ENCODE assay signal across 8 cellular contexts in the genomic region with DNA sequence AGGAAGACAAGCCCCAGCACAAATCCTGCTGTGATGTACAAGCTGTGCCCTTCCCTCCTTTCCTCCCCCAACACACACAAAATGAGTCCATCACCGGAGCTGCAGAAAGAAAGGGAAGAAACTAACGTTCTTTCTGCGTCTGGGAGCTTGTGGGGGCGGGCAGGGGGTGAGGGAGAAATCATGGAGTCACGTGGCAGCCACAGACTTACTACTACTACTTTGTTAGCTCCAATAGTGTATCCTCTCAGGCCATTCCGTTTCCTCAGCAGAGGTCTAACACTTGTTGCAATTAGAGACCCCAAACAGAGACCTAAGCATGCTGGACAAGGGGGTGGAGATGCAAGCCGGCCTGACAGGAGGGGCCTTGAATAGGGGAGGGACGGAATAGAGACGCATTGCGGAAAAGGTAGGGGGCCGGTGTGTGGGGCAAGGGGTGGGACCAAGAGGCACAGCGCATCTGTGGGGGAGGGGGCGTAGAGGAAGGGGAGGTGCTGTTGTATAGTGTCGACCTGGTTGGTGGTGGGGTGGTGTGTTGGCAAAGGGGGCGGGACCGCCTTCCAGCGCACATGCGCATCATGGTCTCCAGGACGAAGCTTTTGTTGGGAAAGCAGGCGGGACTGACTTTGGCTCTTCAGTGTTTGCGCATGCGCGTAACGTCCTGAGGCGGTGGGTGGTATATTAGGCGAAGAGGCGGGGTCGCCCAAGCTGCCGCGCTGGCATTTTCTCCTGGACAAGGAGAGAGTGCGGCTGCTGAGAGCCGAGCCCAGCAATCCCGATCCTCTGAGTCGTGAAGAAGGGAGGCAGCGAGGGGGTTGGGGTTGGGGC. TPM values are rescaled to one million over a fixed set of nuclear protein-coding genes. Genes with fewer than 3 reads are reported as not detected.
A peak's percentile ranks its signal among the peaks of the same experiment; 100 is the strongest.
DNase-seq lines count a peak whose midpoint lies in the region; ATAC-seq and TF ChIP-seq lines count a peak whose summit lies in the region.

A gene with protein sequence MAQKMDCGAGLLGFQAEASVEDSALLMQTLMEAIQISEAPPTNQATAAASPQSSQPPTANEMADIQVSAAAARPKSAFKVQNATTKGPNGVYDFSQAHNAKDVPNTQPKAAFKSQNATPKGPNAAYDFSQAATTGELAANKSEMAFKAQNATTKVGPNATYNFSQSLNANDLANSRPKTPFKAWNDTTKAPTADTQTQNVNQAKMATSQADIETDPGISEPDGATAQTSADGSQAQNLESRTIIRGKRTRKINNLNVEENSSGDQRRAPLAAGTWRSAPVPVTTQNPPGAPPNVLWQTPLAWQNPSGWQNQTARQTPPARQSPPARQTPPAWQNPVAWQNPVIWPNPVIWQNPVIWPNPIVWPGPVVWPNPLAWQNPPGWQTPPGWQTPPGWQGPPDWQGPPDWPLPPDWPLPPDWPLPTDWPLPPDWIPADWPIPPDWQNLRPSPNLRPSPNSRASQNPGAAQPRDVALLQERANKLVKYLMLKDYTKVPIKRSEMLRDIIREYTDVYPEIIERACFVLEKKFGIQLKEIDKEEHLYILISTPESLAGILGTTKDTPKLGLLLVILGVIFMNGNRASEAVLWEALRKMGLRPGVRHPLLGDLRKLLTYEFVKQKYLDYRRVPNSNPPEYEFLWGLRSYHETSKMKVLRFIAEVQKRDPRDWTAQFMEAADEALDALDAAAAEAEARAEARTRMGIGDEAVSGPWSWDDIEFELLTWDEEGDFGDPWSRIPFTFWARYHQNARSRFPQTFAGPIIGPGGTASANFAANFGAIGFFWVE (plus strand): TSS at position 703 of the 825 bp plus-strand sequence. CDS start 682 bp downstream, outside the sequence.

- no peaks in the 10 kb centered on the region for H3K27me3 ChIP-seq in kidney epithelial cell (ENCODE audit: control insufficient read depth, insufficient read depth, low read length)

- ATAC-seq in HG03045 (IDR thresholded peaks at IDR 0.05; ENCODE audit: unreplicated experiment): peak; percentile 68

- H3K36me3 ChIP-seq in kidney epithelial cell (ENCODE audit: control insufficient read depth, insufficient read depth, low read length): peaks cover 3% of the 10 kb centered on the region

- H3K4me3 ChIP-seq in choroid plexus epithelial cell (ENCODE audit: low read depth, low read length) (peak within 1 kb of the TSS; percentile 74), kidney epithelial cell (ENCODE audit: low read depth, low read length) (peak within 1 kb of the TSS; percentile 54)

- peak; percentile 1 for DNase-seq in SIG-M5 treated with dmso at 0.1 percent for 504 hours (lab: John Stamatoyannopoulos, UW; ENCODE audit: unreplicated experiment)
- no peak for DNase-seq in SIG-M5 (lab: John Stamatoyannopoulos, UW)
- peak; percentile 62 for DNase-seq in NCI-H2196 treated with DMSO at 0.1 percent for 48 hours (lab: John Stamatoyannopoulos, UW; ENCODE audit: unreplicated experiment)
- DNase-seq in activated CD4-positive, alpha-beta T cell treated with anti-CD3 and anti-CD28 coated beads for 4 hours: peak; percentile 73 to 79
- peak; percentile 97 for DNase-seq in choroid plexus epithelial cell (ENCODE audit: low read depth)
- peak; percentile 63 for DNase-seq in kidney epithelial cell (ENCODE audit: low read depth)
- DNase-seq in stimulated activated CD4-positive, alpha-beta T cell treated with anti-CD3 and anti-CD28 coated beads, Interleukin-15, amount 100 ng/mL, for 48 hours (ENCODE audit: low read depth in 2 of 2): peak; percentile 74 to 75

- no peak for TF ChIP-seq CTCF in choroid plexus epithelial cell (conservative IDR thresholded peaks at IDR 0.05; ENCODE audit: low read depth, low read length)
- TF ChIP-seq CTCF in kidney epithelial cell (IDR thresholded peaks at IDR 0.05; ENCODE audit: insufficient read depth, low read length, poor library complexity, severe bottlenecking): no peak

RNA-seq across cellular contexts. Expression of the gene that starts here (rescaled TPM):
- total RNA-seq in kidney epithelial cell: 71.8 and 79.9 TPM in 2 replicates
